ENCODE assay signal across 10 cellular contexts in the genomic region with DNA sequence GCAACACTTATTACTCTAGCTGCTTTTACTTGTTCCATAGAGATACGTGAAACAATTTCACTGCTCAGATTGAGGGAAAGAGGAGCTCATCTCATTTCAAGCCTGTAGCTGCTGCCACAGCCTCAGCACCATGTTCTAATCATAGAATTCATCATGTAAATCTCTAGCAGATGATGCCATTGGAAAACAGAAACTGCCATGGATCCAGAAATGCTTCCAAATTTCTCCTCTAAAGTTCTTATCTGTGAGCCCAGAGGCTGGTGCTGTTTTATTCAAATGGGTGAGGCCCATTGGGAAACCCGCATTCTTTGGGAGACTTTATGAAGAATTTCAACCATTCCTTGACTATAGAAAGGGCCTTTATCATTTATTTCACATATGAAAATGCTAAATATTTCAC. TPM values are rescaled to one million over a fixed set of nuclear protein-coding genes. Genes with fewer than 3 reads are reported as not detected.
DNase-seq lines count a peak whose midpoint lies in the region; ATAC-seq and TF ChIP-seq lines count a peak whose summit lies in the region.
"Had no signal": no experiment of that assay in that cellular context is flagged by ENCODE, and none has a peak within 500 bp of the region (broad histone marks: within the 10 kb centered on the region; RNA-seq: fewer than 3 reads in every experiment).

No MANE protein-coding gene starts in this region.

- peaks cover 5 to 6% of the 10 kb centered on the region in 2 donors for H3K36me3 Mint-ChIP-seq in activated T-cell treated with anti-CD3 and anti-CD28 coated beads, Interleukin-2, amount 50 U/mL, for 72 hours (ENCODE audit: insufficient read depth in 2 of 2)
- peaks cover 2% of the 10 kb centered on the region for H3K36me3 Mint-ChIP-seq in activated naive CD8-positive, alpha-beta T cell

- H3K36me3 ChIP-seq in left lung (peaks cover 0 to 12% of the 10 kb centered on the region in 2 donors), tibial artery (peaks cover 0 to 6% (median 0%) of the 10 kb centered on the region in 3 donors)

- intact Hi-C loops in left lung (cut with DNase I) = no loop called here
- intact Hi-C loops in tibial artery (cut with DNase I; ENCODE audit: low total_unique reads) = no loop called here

- H3K4me3 ChIP-seq in left lung = peak overlapping the region; percentile 76 to 86
- H3K4me3 ChIP-seq in tibial artery = peak overlapping the region; percentile 74 to 97

- ATAC-seq in activated T-cell treated with anti-CD3 and anti-CD28 coated beads, Interleukin-2, amount 50 U/mL, for 72 hours (replicated peaks in 1 of 2) = no peak
- no peak for ATAC-seq in left lung
- no peak for ATAC-seq in HG03565 (IDR thresholded peaks at IDR 0.05; ENCODE audit: unreplicated experiment)

- peaks cover 19 to 76% of the 10 kb centered on the region in 2 donors for H3K4me1 ChIP-seq in left lung
- peaks cover 0 to 58% (median 34%) of the 10 kb centered on the region in 4 donors for H3K4me1 ChIP-seq in tibial artery

- peak overlapping the region; percentile 92 to 99 for H3K4me3 Mint-ChIP-seq in activated T-cell treated with anti-CD3 and anti-CD28 coated beads, Interleukin-2, amount 50 U/mL, for 72 hours
- peak overlapping the region; percentile 95 for H3K4me3 Mint-ChIP-seq in activated naive CD8-positive, alpha-beta T cell

- H3K9me3 ChIP-seq in left lung = no peaks in the 10 kb centered on the region
- H3K9me3 ChIP-seq in tibial artery = no peaks in the 10 kb centered on the region

- peaks cover 59% of the 10 kb centered on the region for H3K4me1 Mint-ChIP-seq in activated T-cell treated with anti-CD3 and anti-CD28 coated beads, Interleukin-2, amount 50 U/mL, for 72 hours (ENCODE audit: low read depth)
- peaks cover 65% of the 10 kb centered on the region for H3K4me1 Mint-ChIP-seq in activated naive CD8-positive, alpha-beta T cell (ENCODE audit: low read depth)

- no peak for DNase-seq in activated T-cell treated with anti-CD3 and anti-CD28 coated beads, Interleukin-2, amount 50 U/mL, for 72 hours
- DNase-seq in activated T-cell treated with anti-CD3 and anti-CD28 coated beads, Interleukin-2, amount 50 U/mL, for 1 hour = no peak
- DNase-seq in left lung (no peak), tibial artery (no peak), amygdala (lab: John Stamatoyannopoulos, UW) (no peak), NCI-H2196 (lab: John Stamatoyannopoulos, UW; ENCODE audit: unreplicated experiment) (no peak)
- DNase-seq: cortex of kidney; stimulated activated CD4-positive, alpha-beta T cell treated with anti-CD3 and anti-CD28 coated beads, Interleukin-4, amount 100 ng/mL, for 24 hours had no signal

- no peaks in the 10 kb centered on the region for H3K27me3 Mint-ChIP-seq in activated T-cell treated with anti-CD3 and anti-CD28 coated beads, Interleukin-2, amount 50 U/mL, for 72 hours (ENCODE audit: low read depth)
- H3K27me3 Mint-ChIP-seq in activated naive CD8-positive, alpha-beta T cell = no peaks in the 10 kb centered on the region

- no peak for TF ChIP-seq CTCF in left lung (IDR thresholded peaks at IDR 0.05)
- TF ChIP-seq CTCF in tibial artery (IDR thresholded peaks at IDR 0.05) = no peak

- no peaks in the 10 kb centered on the region for H3K9me3 Mint-ChIP-seq in activated T-cell treated with anti-CD3 and anti-CD28 coated beads, Interleukin-2, amount 50 U/mL, for 72 hours
- no peaks in the 10 kb centered on the region for H3K9me3 Mint-ChIP-seq in activated naive CD8-positive, alpha-beta T cell (ENCODE audit: low read depth)

- peak overlapping the region; percentile 98 for H3K27ac Mint-ChIP-seq in activated T-cell treated with anti-CD3 and anti-CD28 coated beads, Interleukin-2, amount 50 U/mL, for 72 hours
- peak overlapping the region; percentile 89 for H3K27ac Mint-ChIP-seq in activated naive CD8-positive, alpha-beta T cell

- H3K27me3 ChIP-seq in left lung = no peaks in the 10 kb centered on the region
- H3K27me3 ChIP-seq in tibial artery = no peaks in the 10 kb centered on the region

- H3K27ac ChIP-seq in left lung (no peak overlapping the region), tibial artery (peak overlapping the region; percentile 97)

RNA-seq across cellular contexts. Expression of a gene that starts 1.9 kb away (rescaled TPM):
- total RNA-seq in activated T-cell treated with anti-CD3 and anti-CD28 coated beads, Interleukin-2, amount 50 U/mL, for 72 hours = 10 to 100 TPM; 27.0 to 28.9 TPM
- 10 to 100 TPM; 37.7 to 53.8 TPM for total RNA-seq in left lung

Comparison
In these comparisons a context has a peak if more than half of its experiments do, and no peak if none do; other contexts are left out.
1. H3K27ac ChIP-seq: peak in tibial artery (2 of 2); none in left lung (0 of 2).